ENCODE assay signal across 8 cellular contexts in genomic region chr12:26746315-26746714, GRCh38.
DNase-seq lines count a peak whose midpoint lies in the region; ATAC-seq, FAIRE-seq and TF ChIP-seq lines count a peak whose summit lies in the region.

No MANE protein-coding gene starts in this region.

- H3K4me3 ChIP-seq in IMR-90 (ENCODE audit: insufficient read depth, low read depth, low read length) (no peak overlapping the region), K562 (no peak overlapping the region), muscle layer of colon (ENCODE audit: low read depth in 1 of 2, low read length in 2 of 2) (no peak overlapping the region)

- H3K9me1 ChIP-seq in IMR-90 (ENCODE audit: insufficient read depth, low read length) (peaks cover 3% of the 10 kb centered on the region; the same call in 1 of the 2 replicates), K562 (ENCODE audit: control insufficient read depth, insufficient read depth, low read length) (no peaks in the 10 kb centered on the region)

- no peaks in the 10 kb centered on the region for H3K79me1 ChIP-seq in IMR-90 (ENCODE audit: low read depth in 1 of 2, low read length in 2 of 2)

- POLR2A ChIA-PET in IMR-90 (lab: Charles Lee; ENCODE audit: unreplicated experiment) (no interaction called here), K562 (lab: Yijun Ruan, JAX) (no interaction called here)

- H3K4me1 ChIP-seq in IMR-90 (ENCODE audit: control insufficient read depth, insufficient read depth, low read length) (peaks cover 6% of the 10 kb centered on the region), K562 (replicated peaks in 1 of 2; ENCODE audit: control insufficient read depth in 2 of 2, insufficient read depth in 2 of 2, low read length in 2 of 2) (no peaks in the 10 kb centered on the region), muscle layer of colon (ENCODE audit: insufficient read depth, low read length) (peaks cover 55% of the 10 kb centered on the region)

- no peak overlapping the region for H3K4ac ChIP-seq in IMR-90 (ENCODE audit: low read depth, low read length)

- H3K23ac ChIP-seq in IMR-90 (ENCODE audit: low read depth, low read length): no peak overlapping the region

- H2AK5ac ChIP-seq in IMR-90 (ENCODE audit: low read depth, low read length): no peak overlapping the region

- H4K5ac ChIP-seq in IMR-90 (ENCODE audit: low read depth, low read length): no peak overlapping the region

- H2BK120ac ChIP-seq in IMR-90 (ENCODE audit: low read depth, low read length): no peak overlapping the region

- peak; percentile 96 for ATAC-seq in IMR-90 (ENCODE audit: low read depth)
- ATAC-seq in K562: no peak
- ATAC-seq in GM21529 (IDR thresholded peaks at IDR 0.05; ENCODE audit: unreplicated experiment): no peak

- H4K20me1 ChIP-seq in IMR-90 (ENCODE audit: insufficient read depth, low read length) (no peaks in the 10 kb centered on the region; the same call in 1 of the 2 replicates), K562 (replicated peaks; ENCODE audit: control insufficient read depth, insufficient read depth, low read length) (no peaks in the 10 kb centered on the region)

- H2AFZ ChIP-seq in IMR-90 (replicated peaks; ENCODE audit: low read length, poor library complexity) (no peak overlapping the region), K562 (ENCODE audit: low read depth, low read length) (no peak overlapping the region)

- 100% methylated on average over 1 of the region's 3 CpGs; no CpG with 5 or more reads in 1 of the 2 experiments for WGBS in IMR-90 (ENCODE audit: extremely low coverage in 2 of 2, insufficient read length in 1 of 2), 2 experiments
- WGBS in K562 (ENCODE audit: insufficient coverage, low coverage, missing lambda C conversion rate): 5% methylated on average over 3 of the region's 3 CpGs

- no peak overlapping the region for H2AK9ac ChIP-seq in IMR-90 (replicated peaks; ENCODE audit: low read depth, low read length, poor library complexity)

- 0 out of 2 replicates have a peak overlapping the region, but pooled peaks have one; percentile 22 for H3K14ac ChIP-seq in IMR-90 (replicated peaks; ENCODE audit: low read depth, low read length)

- intact Hi-C loops in IMR-90 (cut with micrococcal nuclease) (loop anchor here (5.0 kb wide), 1 partner anchor 66 kb away; no protein-coding TSS in a partner anchor), K562 (cut with micrococcal nuclease) (no loop called here)

- H2BK15ac ChIP-seq in IMR-90 (ENCODE audit: low read depth, low read length): no peak overlapping the region

- no peak for TF ChIP-seq EP300 in K562 (IDR thresholded peaks at IDR 0.05; ENCODE audit: low read length)

- no peak overlapping the region for H3K56ac ChIP-seq in IMR-90 (ENCODE audit: extremely low read depth, insufficient read depth, low read length)

- BruUV-seq in IMR-90 (replicated peaks; lab: Mats Ljungman, UMichigan): no TSS peak
- no TSS peak for BruUV-seq in K562 (replicated peaks; lab: Mats Ljungman, UMichigan)

- H3K18ac ChIP-seq in IMR-90 (ENCODE audit: low read depth, low read length): peak overlapping the region; percentile 7; the same call in 1 of the 2 replicates

- H3K4me2 ChIP-seq in IMR-90 (ENCODE audit: low read depth, low read length) (peak overlapping the region; percentile 56; the same call in 1 of the 2 replicates), K562 (ENCODE audit: insufficient read depth, low read length) (no peak overlapping the region)

- CTCF ChIA-PET in IMR-90 (lab: Yijun Ruan, JAX): no interaction called here
- CTCF ChIA-PET in K562 (lab: Yijun Ruan, JAX; ENCODE audit: low intra/inter-chr PET ratio): no interaction called here

- H3K36me3 ChIP-seq in IMR-90 (ENCODE audit: control insufficient read depth, insufficient read depth, low read length): no peaks in the 10 kb centered on the region
- H3K36me3 ChIP-seq in K562 (ENCODE audit: control insufficient read depth, insufficient read depth, low read length): no peaks in the 10 kb centered on the region
- H3K36me3 ChIP-seq in muscle layer of colon (ENCODE audit: insufficient read depth, low read length): no peaks in the 10 kb centered on the region

- TF ChIP-seq CTCF in IMR-90 (conservative IDR thresholded peaks at IDR 0.05; ENCODE audit: low read depth, low read length) (no peak), K562 (IDR thresholded peaks at IDR 0.05 in 2 of 3, conservative IDR thresholded peaks at IDR 0.05 in 1 of 3; ENCODE audit: insufficient read depth in 2 of 3, low read depth in 1 of 3, low read length in 3 of 3) (no peak)

- no peak for TF ChIP-seq POLR2A in IMR-90 (IDR thresholded peaks at IDR 0.05; ENCODE audit: low read depth, low read length)
- no peak for TF ChIP-seq POLR2A in K562 (conservative IDR thresholded peaks at IDR 0.05)

- H3K27me3 ChIP-seq in IMR-90 (ENCODE audit: control insufficient read depth, insufficient read depth, low read length): no peaks in the 10 kb centered on the region
- H3K27me3 ChIP-seq in K562 (ENCODE audit: control insufficient read depth in 2 of 2, insufficient read depth in 2 of 2, low read length in 2 of 2): peaks cover 2 to 6% of the 10 kb centered on the region in 2 experiments; a peak in 2 of 5 replicates
- no peaks in the 10 kb centered on the region for H3K27me3 ChIP-seq in muscle layer of colon (ENCODE audit: control insufficient read depth in 1 of 2, insufficient read depth in 2 of 2, low read length in 2 of 2)

- no peaks in the 10 kb centered on the region for H3K9me3 ChIP-seq in IMR-90 (ENCODE audit: control insufficient read depth, insufficient read depth, low read length)
- H3K9me3 ChIP-seq in K562 (replicated peaks; ENCODE audit: control insufficient read depth, insufficient read depth, low read depth, low read length): no peaks in the 10 kb centered on the region
- H3K9me3 ChIP-seq in muscle layer of colon (ENCODE audit: low read length): no peaks in the 10 kb centered on the region

- H3K27ac ChIP-seq in IMR-90 (ENCODE audit: insufficient read depth, low read length) (no peak overlapping the region), K562 (ENCODE audit: extremely low read depth, low read depth, low read length) (no peak overlapping the region), muscle layer of colon (ENCODE audit: low read depth, low read length) (peak overlapping the region; percentile 27)

- H4K8ac ChIP-seq in IMR-90 (ENCODE audit: low read depth in 2 of 2, low read length in 2 of 2): no peak overlapping the region

- TF ChIP-seq RAD21 in IMR-90 (IDR thresholded peaks at IDR 0.05; ENCODE audit: low read length) (no peak), K562 (CRISPR knock-in tag; conservative IDR thresholded peaks at IDR 0.05 in 1 of 2, IDR thresholded peaks at IDR 0.05 in 1 of 2) (no peak)

- no peak overlapping the region for H3K9ac ChIP-seq in IMR-90 (ENCODE audit: low read depth, low read length)
- H3K9ac ChIP-seq in K562 (ENCODE audit: insufficient read depth in 1 of 2, low read depth in 2 of 2, low read length in 2 of 2): no peak overlapping the region
- no peak overlapping the region for H3K9ac ChIP-seq in muscle layer of colon (ENCODE audit: low read length)

- FAIRE-seq in K562 (lab: Jason Lieb, UNC): no peak

- dilution Hi-C loops in IMR-90 (cut with HindIII; ENCODE audit: low sequenced_read_pairs, unreplicated experiment): no loop called here

- in situ Hi-C loops in IMR-90 (cut with MboI; ENCODE audit: low sequenced_read_pairs): no loop called here
- in situ Hi-C loops in K562 (cut with MboI): no loop called here

- H2BK20ac ChIP-seq in IMR-90 (ENCODE audit: low read depth, low read length): peak overlapping the region; percentile 42; the same call in 1 of the 2 replicates

- no peak overlapping the region for H4K91ac ChIP-seq in IMR-90 (ENCODE audit: insufficient read depth, low read depth, low read length)

- no peak overlapping the region for H2BK5ac ChIP-seq in IMR-90 (ENCODE audit: low read depth, low read length, poor library complexity, severe bottlenecking)

- no peaks in the 10 kb centered on the region for H3K79me2 ChIP-seq in K562 (ENCODE audit: control insufficient read depth, insufficient read depth, low read length)

- DNase-seq in Daoy (ENCODE audit: low read depth): peak; percentile 73
- peak; percentile 84 for DNase-seq in IMR-90
- DNase-seq in K562 (ENCODE audit: extremely low read depth in 1 of 4, low spot score in 3 of 4): no peak
- no peak for DNase-seq in NCI-H187 treated with DMSO at 0.1 percent for 48 hours (lab: John Stamatoyannopoulos, UW)
- no peak for DNase-seq in NCI-H510A (lab: John Stamatoyannopoulos, UW)
- no peak for DNase-seq in NCI-H2227 treated with DMSO at 0.1 percent for 48 hours (lab: John Stamatoyannopoulos, UW)

TF ChIP-seq in IMR-90, 13 proteins besides CTCF, POLR2A, EP300 and RAD21 (continues in another document):
- TF ChIP-seq ELK1 (IDR thresholded peaks at IDR 0.05; ENCODE audit: borderline replicate concordance, low read depth, low read length) (no peak), NFE2L2 (IDR thresholded peaks at IDR 0.05; ENCODE audit: low read depth, low read length) (no peak), RCOR1 (IDR thresholded peaks at IDR 0.05; ENCODE audit: insufficient replicate concordance, low read length) (no peak), FOS (IDR thresholded peaks at IDR 0.05; ENCODE audit: low read depth, low read length) (peak; percentile 41; the same call in 1 of the 2 replicates)

TF ChIP-seq in K562, 482 proteins besides CTCF, POLR2A, EP300 and RAD21:
- TF ChIP-seq FOSL1 (tag; conservative IDR thresholded peaks at IDR 0.05) (0 out of 2 replicates have a peak, but pooled peaks have one; percentile 27), NELFE (IDR thresholded peaks at IDR 0.05; ENCODE audit: insufficient read depth, insufficient read length) (no peak)

Comparison
In these comparisons a context has a peak if more than half of its experiments do, and no peak if none do; other contexts are left out.
1. DNase-seq: peak in Daoy (single experiment) and IMR-90 (single experiment); none in K562 (0 of 4), NCI-H187 treated with DMSO at 0.1 percent for 48 hours (single experiment), NCI-H510A (single experiment) and NCI-H2227 treated with DMSO at 0.1 percent for 48 hours (single experiment).